8 cellular contexts compared by ENCODE assay signal in genomic region chr3:196712514-196713413, GRCh38. TPM values are rescaled to one million over a fixed set of nuclear protein-coding genes. Genes with fewer than 3 reads are reported as not detected.
DNase-seq lines count a peak whose midpoint lies in the region; ATAC-seq, FAIRE-seq and TF ChIP-seq lines count a peak whose summit lies in the region.

No MANE protein-coding gene starts in this region.

- TF ChIP-seq CTCF in AG04450 (IDR thresholded peaks at IDR 0.05; ENCODE audit: low read depth, low read length) (no peak), retinal pigment epithelial cell (conservative IDR thresholded peaks at IDR 0.05; ENCODE audit: low read depth, low read length) (no peak)

- H3K27me3 ChIP-seq in AG04450 (ENCODE audit: control insufficient read depth, insufficient read depth, low read length), result no peaks in the 10 kb centered on the region

- FAIRE-seq in RCC 7860 (lab: Jason Lieb, UNC), result no peak

- peak; percentile 56 for ATAC-seq in GM18867 (IDR thresholded peaks at IDR 0.05; ENCODE audit: unreplicated experiment)
- peak; percentile 42 for ATAC-seq in HG03108 (IDR thresholded peaks at IDR 0.05; ENCODE audit: unreplicated experiment)

- CTCF ChIA-PET in AG04450 (lab: Charles Lee), result interaction anchor here (1.1 kb wide), 1 partner anchor 103 kb away, joined by 3 read pairs; no protein-coding TSS in a partner anchor

- peak overlapping the region; percentile 86 for H3K27ac ChIP-seq in AG04450 (ENCODE audit: low read depth, low read length)
- peak overlapping the region; percentile 81 for H3K27ac ChIP-seq in adipose tissue (ENCODE audit: low read depth, low read length)

- DNase-seq in AG04450 (ENCODE audit: low read depth, low spot score) (peak; percentile 10), RCC 7860 (ENCODE audit: low spot score) (peak; percentile 7), hepatic stellate cell (ENCODE audit: low spot score) (peak; percentile 62), retinal pigment epithelial cell (ENCODE audit: low read depth) (peak; percentile 11), MV-4-11 (lab: John Stamatoyannopoulos, UW) (no peak)

- POLR2A ChIA-PET in AG04450 (lab: Yijun Ruan, JAX), result interaction anchor here (0.5 to 1.6 kb wide), 3 partner anchors 25 to 160 kb away, joined by 4 to 12 read pairs (median 10); partner anchors contain the start of gene PAK2

- 6 to 7% (median 7%) methylated on average over 41 to 64 of the region's 64 CpGs for WGBS in adipose tissue, 3 donors

- peaks cover 2% of the 10 kb centered on the region; the same call in 1 of the 2 replicates for H3K9me3 ChIP-seq in AG04450 (ENCODE audit: control insufficient read depth, insufficient read depth, low read length)

- H3K4me3 ChIP-seq in AG04450 (ENCODE audit: low read depth, low read length), result peak overlapping the region; percentile 90
- H3K4me3 ChIP-seq in retinal pigment epithelial cell (ENCODE audit: low read length), result peak overlapping the region; percentile 88

RNA-seq across cellular contexts. Expression of gene PIGX, which starts 0.6 kb away (rescaled TPM):
- polyA plus RNA-seq in AG04450 (2011; rRNA removed), result 8.5 and 12.7 TPM in 2 replicates
- 3.7 and 5.1 TPM in 2 replicates for polyA minus RNA-seq in AG04450 (2011; rRNA and poly(A)+ RNA removed)
- 10 to 100 TPM in 2 of 3 donors, 1 to 10 TPM in 1; 7.2 to 11.1 (median 10.1) TPM for polyA plus RNA-seq in adipose tissue

RNA-seq across cellular contexts. Expression of gene CEP19, which starts 0.7 kb away (rescaled TPM):
- polyA plus RNA-seq in AG04450 (2011; rRNA removed) (2.0 and 3.4 TPM in 2 replicates), adipose tissue (1 to 10 TPM in 1 of 3 donors, under 1 TPM in 2; 0.58 to 5.3 (median 0.88) TPM)
- 0.64 and 1.00 TPM in 2 replicates for polyA minus RNA-seq in AG04450 (2011; rRNA and poly(A)+ RNA removed)

RNA-seq across cellular contexts. Expression of gene PAK2, which starts 26.9 kb away (rescaled TPM):
- polyA plus RNA-seq in AG04450 (2011; rRNA removed) (51.0 and 52.2 TPM in 2 replicates), adipose tissue (10 to 100 TPM; 10.2 to 29.2 (median 28.2) TPM)
- polyA minus RNA-seq in AG04450 (2011; rRNA and poly(A)+ RNA removed), result 99.2 and 99.8 TPM in 2 replicates
